In genomic region chr22:23280356-23281052, GRCh38 we compare ENCODE assay signal across 12 cellular contexts.
DNase-seq lines count a peak whose midpoint lies in the region; ATAC-seq and TF ChIP-seq lines count a peak whose summit lies in the region.
"Had no signal": no experiment of that assay in that cellular context is flagged by ENCODE, and none has a peak within 500 bp of the region (broad histone marks: within the 10 kb centered on the region; RNA-seq: fewer than 3 reads in every experiment).

No MANE protein-coding gene starts in this region.

- 0 out of 2 replicates have a peak overlapping the region, but pooled peaks have one; percentile 5 for H3K27ac ChIP-seq in BLaER1
- H3K27ac ChIP-seq in cingulate gyrus (ENCODE audit: low read depth, low read length): peak overlapping the region; percentile 74
- H3K27ac ChIP-seq in dorsolateral prefrontal cortex: peak overlapping the region in 18 of 59 donors; percentile 19 to 85 (median 75)
- H3K27ac ChIP-seq: SK-N-MC had no signal

- H3K4me3 ChIP-seq in BLaER1 (no peak overlapping the region), dorsolateral prefrontal cortex (no peak overlapping the region)
- H3K4me3 ChIP-seq: SK-N-MC had no signal

- no peak for TF ChIP-seq CTCF in dorsolateral prefrontal cortex (IDR thresholded peaks at IDR 0.05 in 54 of 56, conservative IDR thresholded peaks at IDR 0.05 in 2 of 56; ENCODE audit: low read depth in 1 of 56, partially characterized antibody in 56 of 56)

- peaks cover 68% of the 10 kb centered on the region for H3K4me1 ChIP-seq in BLaER1

- H3K9me3 ChIP-seq in BLaER1: no peaks in the 10 kb centered on the region

- DNase-seq in NAMALWA (ENCODE audit: low spot score) (peak; percentile 29), SKM-1 treated with dmso at 0.1 percent for 144 hours (lab: John Stamatoyannopoulos, UW; ENCODE audit: unreplicated experiment) (no peak), dorsolateral prefrontal cortex (no peak), T1000 (lab: John Stamatoyannopoulos, UW) (no peak)
- DNase-seq in naive thymus-derived CD8-positive, alpha-beta T cell: no peak
- DNase-seq: activated CD8-positive, alpha-beta memory T cell treated with anti-CD3 and anti-CD28 coated beads, Interleukin-2, amount 50 U/mL, for 48 hours; NCI-H1092 treated with DMSO at 0.1 percent for 48 hours; NCI-H226 had no signal

- H3K27ac Mint-ChIP-seq in naive thymus-derived CD8-positive, alpha-beta T cell: peak overlapping the region in 8 of 10 donors; percentile 13 to 91 (median 52)

- H3K36me3 ChIP-seq in BLaER1: peaks cover 96% of the 10 kb centered on the region

- peaks cover 2 to 50% (median 15%) of the 10 kb centered on the region in 4 donors for H3K4me1 Mint-ChIP-seq in naive thymus-derived CD8-positive, alpha-beta T cell

- H3K27me3 Mint-ChIP-seq in naive thymus-derived CD8-positive, alpha-beta T cell: no peaks in the 10 kb centered on the region

- H3K27me3 ChIP-seq in BLaER1 (no peaks in the 10 kb centered on the region), dorsolateral prefrontal cortex (no peaks in the 10 kb centered on the region)

- H3K4me3 Mint-ChIP-seq in naive thymus-derived CD8-positive, alpha-beta T cell: peak overlapping the region in 1 of 10 donors; percentile 24

- H4K20me1 ChIP-seq in BLaER1: peaks cover 100% of the 10 kb centered on the region

- intact Hi-C loops in dorsolateral prefrontal cortex (cut with DNase I): loop anchor here (1.0 to 5.0 kb wide), 3 partner anchors 102 to 323 kb away; no protein-coding TSS in a partner anchor

- peak overlapping the region; percentile 83 for H3K4me2 ChIP-seq in BLaER1

- no peaks in the 10 kb centered on the region for H3K9me3 Mint-ChIP-seq in naive thymus-derived CD8-positive, alpha-beta T cell

- H3K9ac ChIP-seq in BLaER1: no peak overlapping the region

- H3K36me3 Mint-ChIP-seq in naive thymus-derived CD8-positive, alpha-beta T cell: peaks cover 0 to 26% (median 2%) of the 10 kb centered on the region in 3 donors

- POLR2A ChIA-PET in naive thymus-derived CD8-positive, alpha-beta T cell (lab: Charles Lee): no interaction called here

- ATAC-seq in naive thymus-derived CD8-positive, alpha-beta T cell: no peak
- ATAC-seq in HG02970 (IDR thresholded peaks at IDR 0.05; ENCODE audit: low FRiP score, unreplicated experiment): no peak
